Comparison of ENCODE assay signal across 37 cellular contexts in the genomic region with DNA sequence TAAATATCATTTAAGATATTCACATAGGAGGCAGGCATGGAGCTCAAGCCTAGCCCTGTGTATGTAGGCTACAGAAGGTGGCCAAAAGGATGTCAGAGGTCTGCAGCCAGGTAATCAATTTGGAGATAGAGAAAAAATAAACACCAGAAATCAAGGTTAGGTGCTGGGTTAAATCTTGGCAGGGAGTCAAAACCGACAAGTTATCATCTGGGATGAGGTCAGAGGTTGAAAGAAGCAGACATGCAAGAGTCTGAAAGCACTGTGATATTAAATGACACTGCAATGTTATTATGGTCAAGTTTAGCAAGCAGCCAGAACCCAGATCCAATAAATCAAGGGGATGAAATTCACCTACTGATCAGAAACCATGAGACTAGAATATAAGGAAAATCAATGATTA. TPM values are rescaled to one million over a fixed set of nuclear protein-coding genes. Genes with fewer than 3 reads are reported as not detected.
DNase-seq lines count a peak whose midpoint lies in the region; ATAC-seq, FAIRE-seq and TF ChIP-seq lines count a peak whose summit lies in the region.
"Had no signal": no experiment of that assay in that cellular context is flagged by ENCODE, and none has a peak within 500 bp of the region (broad histone marks: within the 10 kb centered on the region; RNA-seq: fewer than 3 reads in every experiment).

No MANE protein-coding gene starts in this region.

- H4K20me1 ChIP-seq in HepG2 (ENCODE audit: insufficient read depth, low read length) = no peaks in the 10 kb centered on the region

- no peak overlapping the region for H2AFZ ChIP-seq in HepG2 (ENCODE audit: low read length)

- H3K27ac ChIP-seq in liver (ENCODE audit: low read depth in 1 of 2, low read length in 2 of 2) = no peak overlapping the region
- H3K27ac ChIP-seq in HepG2 (ENCODE audit: extremely low read length, insufficient read depth, low read length) = no peak overlapping the region
- H3K27ac ChIP-seq in lower lobe of right lung = no peak overlapping the region
- H3K27ac ChIP-seq: A549, SJSA1, spleen, stomach, thyroid gland, vagina had no signal

- CTCF ChIA-PET in HepG2 (lab: Yijun Ruan, JAX; ENCODE audit: low intra/inter-chr PET ratio, low total read pairs) = no interaction called here

- H3K36me3 ChIP-seq in liver (ENCODE audit: control insufficient read depth in 4 of 4, insufficient read depth in 3 of 4, low read depth in 1 of 4, low read length in 3 of 4) (no peaks in the 10 kb centered on the region), HepG2 (replicated peaks in 1 of 2; ENCODE audit: control insufficient read depth in 1 of 2, insufficient read depth in 2 of 2, low read length in 2 of 2) (no peaks in the 10 kb centered on the region), lower lobe of right lung (no peaks in the 10 kb centered on the region)
- H3K36me3 ChIP-seq: SJSA1, spleen, stomach, thyroid gland, vagina had no signal

- intact Hi-C loops in HepG2 (cut with micrococcal nuclease; ENCODE audit: unreplicated experiment) = no loop called here
- intact Hi-C loops in lower lobe of right lung (cut with DNase I) = no loop called here

- FAIRE-seq in HepG2 (lab: Jason Lieb, UNC) = no peak
- FAIRE-seq: A549, D721Med, GM12891, keratinocyte had no signal

- ATAC-seq in HepG2 = no peak
- no peak for ATAC-seq in lower lobe of right lung
- ATAC-seq: A549; effector memory CD8-positive, alpha-beta T cell; left ventricle myocardium superior; naive thymus-derived CD8-positive, alpha-beta T cell; right cardiac atrium; WTC11 had no signal

- H3K9ac ChIP-seq in liver (ENCODE audit: low read depth in 1 of 2, low read length in 2 of 2) = no peak overlapping the region
- H3K9ac ChIP-seq in HepG2 (ENCODE audit: insufficient read depth, low read depth, low read length) = no peak overlapping the region

- TF ChIP-seq EP300 in HepG2 (IDR thresholded peaks at IDR 0.05; ENCODE audit: low read depth in 2 of 2, low read length in 2 of 2) (no peak), HepG2 (CRISPR knock-in tag; IDR thresholded peaks at IDR 0.05; ENCODE audit: borderline replicate concordance) (no peak)

- 10% methylated on average over 1 of the region's 1 CpG for WGBS in liver
- WGBS in HepG2 (ENCODE audit: low lambda C conversion rate) = 0% methylated on average over 1 of the region's 1 CpG

- H3K79me2 ChIP-seq in HepG2 (ENCODE audit: insufficient read depth, low read length) = no peaks in the 10 kb centered on the region

- POLR2A ChIA-PET in HepG2 (lab: Yijun Ruan, JAX) = no interaction called here

- H3K27me3 ChIP-seq in liver (ENCODE audit: control insufficient read depth in 4 of 4, insufficient read depth in 4 of 4, low read length in 3 of 4) = no peaks in the 10 kb centered on the region
- no peaks in the 10 kb centered on the region for H3K27me3 ChIP-seq in HepG2 (ENCODE audit: control insufficient read depth in 1 of 2, insufficient read depth in 2 of 2, low read length in 2 of 2)
- H3K27me3 ChIP-seq in lower lobe of right lung (ENCODE audit: low read depth) = no peaks in the 10 kb centered on the region
- H3K27me3 ChIP-seq: SJSA1, spleen, stomach, thyroid gland, vagina had no signal

- H3K4me3 ChIP-seq in liver (ENCODE audit: low read depth in 1 of 3, low read length in 3 of 3) = no peak overlapping the region
- no peak overlapping the region for H3K4me3 ChIP-seq in HepG2 (replicated peaks in 1 of 3; ENCODE audit: insufficient read depth in 1 of 3, low read depth in 2 of 3, low read length in 3 of 3)
- H3K4me3 ChIP-seq in lower lobe of right lung = no peak overlapping the region
- H3K4me3 ChIP-seq: A549, SJSA1, spleen, stomach, thyroid gland, vagina had no signal

- TF ChIP-seq RAD21 in liver (IDR thresholded peaks at IDR 0.05) = no peak
- TF ChIP-seq RAD21 in HepG2 (CRISPR knock-in tag; IDR thresholded peaks at IDR 0.05) = no peak

- TF ChIP-seq POLR2A in HepG2 (IDR thresholded peaks at IDR 0.05; ENCODE audit: insufficient read depth in 1 of 2, low read depth in 2 of 2, low read length in 2 of 2) = no peak

- TF ChIP-seq CTCF in liver (IDR thresholded peaks at IDR 0.05; ENCODE audit: low read depth, low read length, missing input control) (no peak), HepG2 (CRISPR knock-in tag; IDR thresholded peaks at IDR 0.05) (no peak), lower lobe of right lung (IDR thresholded peaks at IDR 0.05) (no peak)

- DNase-seq in HepG2 (ENCODE audit: low spot score) (no peak), NCI-H748 (lab: John Stamatoyannopoulos, UW; ENCODE audit: unreplicated experiment) (peak; percentile 49), dermis blood vessel endothelial cell (peak; percentile 12), lower lobe of right lung (no peak), NCI-H2227 (lab: John Stamatoyannopoulos, UW; ENCODE audit: unreplicated experiment) (no peak), SIG-M5 (lab: John Stamatoyannopoulos, UW) (no peak), HT-29 (ENCODE audit: low spot score) (no peak)
- DNase-seq: activated CD4-positive, alpha-beta T cell treated with anti-CD3 and anti-CD28 coated beads, Interleukin-2, amount 10 ng/mL, durations not matched to agents 24 days and 14 days; activated effector memory CD4-positive, alpha-beta T cell treated with anti-CD3 and anti-CD28 coated beads, Interleukin-2, amount 50 U/mL, for 16 hours; activated T-cell treated with anti-CD3 and anti-CD28 coated beads, Interleukin-2, amount 50 U/mL, for 24 hours; CD4-positive, alpha-beta T cell; cortex of kidney; effector memory CD8-positive, alpha-beta T cell; H9; left ventricle myocardium superior; midbrain; naive thymus-derived CD8-positive, alpha-beta T cell; NCI-H187; NCI-H2227 treated with DMSO at 0.1 percent for 48 hours; NCI-H526 treated with DMSO at 0.1 percent for 48 hours; right cardiac atrium; spleen; stimulated activated CD8-positive, alpha-beta memory T cell treated with anti-CD3 and anti-CD28 coated beads, Interleukin-4, amount 100 ng/mL, for 48 hours; stomach; T-helper 1 cell; thyroid gland had no signal

- in situ Hi-C loops in HepG2 (cut with HindIII; ENCODE audit: extremely low pct_ligation_motif_present, low pct_unique_long_range_greater_than_20kb) = no loop called here

- BruUV-seq in HepG2 (replicated peaks; lab: Mats Ljungman, UMichigan) = no TSS peak

- H3K9me3 ChIP-seq in liver (ENCODE audit: control insufficient read depth in 4 of 4, low read length in 3 of 4) (no peaks in the 10 kb centered on the region), HepG2 (ENCODE audit: low read length) (no peaks in the 10 kb centered on the region), lower lobe of right lung (no peaks in the 10 kb centered on the region)
- H3K9me3 ChIP-seq: A549, SJSA1, spleen, stomach, thyroid gland, vagina had no signal

- no peak overlapping the region for H3K4me2 ChIP-seq in HepG2 (ENCODE audit: low read depth, low read length)
- H3K4me2 ChIP-seq: A549 had no signal

- H3K4me1 ChIP-seq in liver (ENCODE audit: control insufficient read depth in 4 of 4, insufficient read depth in 4 of 4, low read length in 3 of 4) (no peaks in the 10 kb centered on the region), HepG2 (ENCODE audit: insufficient read depth, low read length) (no peaks in the 10 kb centered on the region), lower lobe of right lung (no peaks in the 10 kb centered on the region)
- H3K4me1 ChIP-seq: SJSA1, spleen, stomach, thyroid gland, vagina had no signal

TF ChIP-seq in liver, 16 proteins besides CTCF, POLR2A, EP300 and RAD21:
- TF ChIP-seq HNF4A (conservative IDR thresholded peaks at IDR 0.05) (peak in 1 of 2 donors; percentile 4), NR2F2 (IDR thresholded peaks at IDR 0.05) (peak; percentile 18)
- TF ChIP-seq, protein P1, sequence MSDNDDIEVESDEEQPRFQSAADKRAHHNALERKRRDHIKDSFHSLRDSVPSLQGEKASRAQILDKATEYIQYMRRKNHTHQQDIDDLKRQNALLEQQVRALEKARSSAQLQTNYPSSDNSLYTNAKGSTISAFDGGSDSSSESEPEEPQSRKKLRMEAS (IDR thresholded peaks at IDR 0.05) = no peak

RNA-seq across cellular contexts. Expression of a gene that starts 45.1 kb away (rescaled TPM):
- under 1 TPM; 0.08 to 0.84 TPM for total RNA-seq in liver
- polyA plus RNA-seq in liver = under 1 TPM; 0.01 to 0.25 TPM
- total RNA-seq in HepG2 (2016; rRNA removed; fragmentation: Illumina TruSeq; extraction: Trizol) = 0.04 TPM in 1 of 2 replicates, not detected in the other
- not detected in 2 replicates for total RNA-seq in HepG2 (2016; cell fraction: cytosol; rRNA removed; fragmentation: Illumina TruSeq; extraction: Trizol; ENCODE audit: low read depth)
- total RNA-seq in HepG2 (2016; cell fraction: insoluble cytoplasmic fraction; rRNA removed; fragmentation: Illumina TruSeq; extraction: Trizol) = 0.02 TPM in 1 of 2 replicates, not detected in the other
- not detected in 2 replicates for total RNA-seq in HepG2 (2016; cell fraction: membrane; rRNA removed; fragmentation: Illumina TruSeq; extraction: Trizol)
- 0.34 TPM in 2 replicates for total RNA-seq in HepG2 (2016; cell fraction: nucleus; rRNA removed; fragmentation: Illumina TruSeq; extraction: Trizol)
- polyA plus RNA-seq in HepG2 (2011; rRNA removed) = not detected in 2 replicates
- polyA plus RNA-seq in HepG2 (2011; cell fraction: cytosol; rRNA removed) = 0.01 TPM in 1 of 2 replicates, not detected in the other
- 0.02 TPM in 1 of 2 replicates, not detected in the other for polyA plus RNA-seq in HepG2 (2011; cell fraction: nucleus; rRNA removed)
- polyA plus RNA-seq in HepG2 (2012) = not detected in 2 replicates
- not detected in 2 replicates for polyA plus RNA-seq in HepG2 (2016; cell fraction: cytosol; fragmentation: Illumina TruSeq; extraction: Trizol; ENCODE audit: low read depth)
- not detected in 2 replicates for polyA plus RNA-seq in HepG2 (2016; cell fraction: insoluble cytoplasmic fraction; fragmentation: Illumina TruSeq; extraction: Trizol; ENCODE audit: low read depth)
- not detected in 2 replicates for polyA plus RNA-seq in HepG2 (2016; cell fraction: membrane; fragmentation: Illumina TruSeq; extraction: Trizol; ENCODE audit: low read depth)
- 0.05 TPM in 1 of 2 replicates, not detected in the other for polyA plus RNA-seq in HepG2 (2016; cell fraction: nucleus; fragmentation: Illumina TruSeq; extraction: Trizol; ENCODE audit: insufficient read depth, low read depth)
- 16.6 TPM in 1 of 2 replicates, not detected in the other for polyA minus RNA-seq in HepG2 (2011; rRNA and poly(A)+ RNA removed; ENCODE audit: low replicate concordance)
- polyA minus RNA-seq in HepG2 (2011; cell fraction: cytosol; rRNA and poly(A)+ RNA removed) = 0.30 TPM in 1 of 2 replicates, not detected in the other
- under 0.01 TPM in 2 replicates for polyA minus RNA-seq in HepG2 (2011; cell fraction: nucleus; rRNA and poly(A)+ RNA removed)
- total RNA-seq in dermis blood vessel endothelial cell = under 0.01 TPM in 2 replicates
- total RNA-seq in lower lobe of right lung = 0.09 TPM
- total RNA-seq in HT-29 (2014; rRNA removed; shearing (Covaris generic)) = not detected in 2 replicates
- total RNA-seq: activated CD4-positive, alpha-beta T cell treated with anti-CD3 and anti-CD28 coated beads, Interleukin-2, amount 10 ng/mL, durations not matched to agents 24 days and 14 days; activated CD8-positive, alpha-beta memory T cell treated with anti-CD3 and anti-CD28 coated beads for 36 hours; CD4-positive, alpha-beta T cell; H9; naive thymus-derived CD8-positive, alpha-beta T cell; RPMI7951 had no signal
- polyA plus RNA-seq: IgD-negative memory B cell; keratinocyte; naive thymus-derived CD8-positive, alpha-beta T cell had no signal

Comparison
In these comparisons a context has a peak if more than half of its experiments do, and no peak if none do; other contexts are left out.
1. DNase-seq: peak in NCI-H748 (single experiment) and dermis blood vessel endothelial cell (single experiment); none in HepG2 (single experiment), lower lobe of right lung (single experiment), NCI-H2227 (single experiment), SIG-M5 (single experiment) and HT-29 (single experiment).